In genomic region chr17:64129765-64130558, GRCh38 we compare ENCODE assay signal across 1 cellular context.
TF ChIP-seq lines count a peak whose summit lies in the region.

TSS of gene ERN1 (minus strand) at chr17:64130144. CDS start at chr17:64130029, 115 bp downstream.

TF ChIP-seq in K562, 482 proteins besides CTCF, POLR2A, EP300 and RAD21 (continued from another document and continues in another):
- peak; percentile 48; the same call in 1 of the 2 replicates for TF ChIP-seq GMEB1 (CRISPR knock-in tag; IDR thresholded peaks at IDR 0.05)
- TF ChIP-seq PTRF (tag; IDR thresholded peaks at IDR 0.05), result no peak
- TF ChIP-seq THRB (CRISPR knock-in tag; conservative IDR thresholded peaks at IDR 0.05), result no peak
- no peak for TF ChIP-seq CGGBP1 (CRISPR knock-in tag; IDR thresholded peaks at IDR 0.05)
- no peak for TF ChIP-seq ELF4 (CRISPR knock-in tag; IDR thresholded peaks at IDR 0.05)
- TF ChIP-seq ZNF75A (CRISPR knock-in tag; IDR thresholded peaks at IDR 0.05), result no peak
- TF ChIP-seq PHTF2 (CRISPR knock-in tag; IDR thresholded peaks at IDR 0.05), result no peak
- TF ChIP-seq RUNX1 (IDR thresholded peaks at IDR 0.05; ENCODE audit: low read depth), result no peak
- TF ChIP-seq SMARCA4 (IDR thresholded peaks at IDR 0.05), result no peak
- peak; percentile 73; the same call in 1 of the 2 replicates for TF ChIP-seq ZC3H4 (CRISPR knock-in tag; IDR thresholded peaks at IDR 0.05; ENCODE audit: borderline replicate concordance)
- no peak for TF ChIP-seq HOXB6 (CRISPR knock-in tag; IDR thresholded peaks at IDR 0.05; ENCODE audit: borderline replicate concordance)
- no peak for TF ChIP-seq ZFP1 (CRISPR knock-in tag; IDR thresholded peaks at IDR 0.05)
- TF ChIP-seq IRF1 (CRISPR knock-in tag; IDR thresholded peaks at IDR 0.05; ENCODE audit: borderline replicate concordance), result no peak
- TF ChIP-seq NBN (IDR thresholded peaks at IDR 0.05; ENCODE audit: low read depth), result no peak
- no peak for TF ChIP-seq OTX1 (CRISPR knock-in tag; IDR thresholded peaks at IDR 0.05)
- TF ChIP-seq SIRT6 (IDR thresholded peaks at IDR 0.05; ENCODE audit: low read depth, low read length), result no peak
- peak; percentile 45; the same call in 1 of the 2 replicates for TF ChIP-seq ZNF134 (CRISPR knock-in tag; conservative IDR thresholded peaks at IDR 0.05)
- TF ChIP-seq SRSF3 (IDR thresholded peaks at IDR 0.05; ENCODE audit: insufficient read depth, low read length), result no peak
- no peak for TF ChIP-seq ZNF124 (CRISPR knock-in tag; IDR thresholded peaks at IDR 0.05)
- TF ChIP-seq ZNF318 (IDR thresholded peaks at IDR 0.05; ENCODE audit: borderline replicate concordance in 1 of 2, low read depth in 1 of 2), result no peak
- TF ChIP-seq NONO (IDR thresholded peaks at IDR 0.05; ENCODE audit: low read depth in 2 of 2, low read length in 1 of 2), result peak; percentile 94 to 98
- no peak for TF ChIP-seq GABPB2 (CRISPR knock-in tag; conservative IDR thresholded peaks at IDR 0.05)
- no peak for TF ChIP-seq ZSCAN32 (CRISPR knock-in tag; IDR thresholded peaks at IDR 0.05)
- no peak for TF ChIP-seq ILK (tag; IDR thresholded peaks at IDR 0.05; ENCODE audit: borderline replicate concordance, low read depth)
- no peak for TF ChIP-seq HIVEP1 (CRISPR knock-in tag; IDR thresholded peaks at IDR 0.05)
- no peak for TF ChIP-seq ZHX1 (conservative IDR thresholded peaks at IDR 0.05; ENCODE audit: low read length)
- TF ChIP-seq ZNF740 (CRISPR knock-in tag; IDR thresholded peaks at IDR 0.05), result peak; percentile 96
- peak in 1 of 2 experiments; percentile 84; a peak in 2 of 4 replicates for TF ChIP-seq ZNF740 (tag; IDR thresholded peaks at IDR 0.05)
- TF ChIP-seq GTF2B (IDR thresholded peaks at IDR 0.05; ENCODE audit: extremely low read depth, insufficient read length), result no peak
- TF ChIP-seq E4F1 (CRISPR knock-in tag; IDR thresholded peaks at IDR 0.05; ENCODE audit: borderline replicate concordance), result no peak
- peak; percentile 94 to 96 for TF ChIP-seq UBTF (IDR thresholded peaks at IDR 0.05; ENCODE audit: borderline replicate concordance in 1 of 2, low read depth in 2 of 2, low read length in 2 of 2)
- TF ChIP-seq HNRNPL (IDR thresholded peaks at IDR 0.05; ENCODE audit: low read depth, low read length), result peak; percentile 72
- TF ChIP-seq SRF (CRISPR knock-in tag; IDR thresholded peaks at IDR 0.05), result peak in 1 of 2 experiments; percentile 71; a peak in 1 of 4 replicates
- peak; percentile 14; the same call in 1 of the 2 replicates for TF ChIP-seq NR4A1 (CRISPR knock-in tag; IDR thresholded peaks at IDR 0.05)
- peak; percentile 56; the same call in 1 of the 2 replicates for TF ChIP-seq NR4A1 (tag; IDR thresholded peaks at IDR 0.05)
- TF ChIP-seq E2F3 (CRISPR knock-in tag; IDR thresholded peaks at IDR 0.05), result no peak; the same call in 1 of the 2 replicates
- no peak for TF ChIP-seq COPS2 (conservative IDR thresholded peaks at IDR 0.05)
- TF ChIP-seq TSC22D4 (tag; IDR thresholded peaks at IDR 0.05), result no peak
